ENCODE assay signal across 2 cellular contexts in the genomic region with DNA sequence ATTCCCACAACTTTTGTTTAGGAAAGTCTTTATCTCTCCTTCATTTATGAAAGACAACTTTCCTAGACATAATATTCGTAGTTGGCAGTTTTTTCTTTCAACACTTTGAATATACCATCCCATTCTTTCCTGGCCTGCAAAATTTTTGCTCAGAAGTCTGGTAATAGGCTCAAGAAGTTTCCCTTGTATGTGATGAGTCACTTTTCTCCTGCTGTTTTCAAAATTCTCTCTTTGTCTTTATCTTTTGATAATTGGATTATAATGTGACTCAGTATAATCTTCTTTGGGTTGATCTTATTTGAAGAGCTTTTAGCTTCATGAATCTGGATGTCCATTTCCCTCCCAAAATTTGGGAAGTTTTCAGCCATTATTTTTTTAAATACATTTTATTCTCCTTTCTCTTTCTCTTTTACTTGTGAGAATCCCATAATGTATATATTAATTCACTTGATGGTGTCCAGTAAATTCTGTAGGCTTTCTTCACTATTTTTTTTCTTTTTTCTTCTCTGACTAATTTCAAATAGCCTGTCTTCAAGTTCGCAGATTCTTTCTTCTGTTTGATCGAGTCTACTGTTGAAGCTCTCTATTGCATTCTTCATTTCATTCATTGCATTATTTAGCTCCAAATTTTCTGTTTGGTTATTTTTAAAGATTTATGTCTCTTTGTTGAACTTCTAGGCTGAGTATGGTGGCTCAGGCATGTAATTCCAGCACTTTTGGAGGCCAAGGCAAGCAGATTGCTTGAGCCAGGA.
TF ChIP-seq lines count a peak whose summit lies in the region.

No MANE protein-coding gene starts in this region.

TF ChIP-seq in A549, 52 proteins besides CTCF, POLR2A, EP300 and RAD21:
- TF ChIP-seq FOSL2 (IDR thresholded peaks at IDR 0.05) (no peak), FOSL2 (CRISPR knock-in tag; IDR thresholded peaks at IDR 0.05) (peak; percentile 30; the same call in 1 of the 2 replicates)
- TF ChIP-seq, protein P1, sequence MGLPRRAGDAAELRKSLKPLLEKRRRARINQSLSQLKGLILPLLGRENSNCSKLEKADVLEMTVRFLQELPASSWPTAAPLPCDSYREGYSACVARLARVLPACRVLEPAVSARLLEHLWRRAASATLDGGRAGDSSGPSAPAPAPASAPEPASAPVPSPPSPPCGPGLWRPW (IDR thresholded peaks at IDR 0.05): no peak
TF ChIP-seq in A549: peak in this region for 1.

TF ChIP-seq in IMR-90, 13 proteins besides CTCF, POLR2A, EP300 and RAD21:
- TF ChIP-seq MAZ (IDR thresholded peaks at IDR 0.05; ENCODE audit: borderline replicate concordance, low read depth, low read length) (no peak), NFE2L2 (IDR thresholded peaks at IDR 0.05; ENCODE audit: low read depth, low read length) (no peak), CEBPB (IDR thresholded peaks at IDR 0.05; ENCODE audit: low read depth, low read length) (no peak), RCOR1 (IDR thresholded peaks at IDR 0.05; ENCODE audit: insufficient replicate concordance, low read length) (no peak), MAFK (IDR thresholded peaks at IDR 0.05; ENCODE audit: low read depth, low read length) (no peak), RFX5 (IDR thresholded peaks at IDR 0.05; ENCODE audit: low read depth, low read length) (no peak), MXI1 (IDR thresholded peaks at IDR 0.05; ENCODE audit: borderline replicate concordance, low read depth, low read length) (no peak), BHLHE40 (IDR thresholded peaks at IDR 0.05; ENCODE audit: low read depth, low read length) (no peak), USF2 (IDR thresholded peaks at IDR 0.05; ENCODE audit: low read depth, low read length) (no peak), CHD1 (IDR thresholded peaks at IDR 0.05; ENCODE audit: low read depth, low read length) (no peak), FOS (IDR thresholded peaks at IDR 0.05; ENCODE audit: low read depth, low read length) (no peak), SMC3 (IDR thresholded peaks at IDR 0.05; ENCODE audit: low read depth, low read length) (no peak)
- TF ChIP-seq, protein P2, sequence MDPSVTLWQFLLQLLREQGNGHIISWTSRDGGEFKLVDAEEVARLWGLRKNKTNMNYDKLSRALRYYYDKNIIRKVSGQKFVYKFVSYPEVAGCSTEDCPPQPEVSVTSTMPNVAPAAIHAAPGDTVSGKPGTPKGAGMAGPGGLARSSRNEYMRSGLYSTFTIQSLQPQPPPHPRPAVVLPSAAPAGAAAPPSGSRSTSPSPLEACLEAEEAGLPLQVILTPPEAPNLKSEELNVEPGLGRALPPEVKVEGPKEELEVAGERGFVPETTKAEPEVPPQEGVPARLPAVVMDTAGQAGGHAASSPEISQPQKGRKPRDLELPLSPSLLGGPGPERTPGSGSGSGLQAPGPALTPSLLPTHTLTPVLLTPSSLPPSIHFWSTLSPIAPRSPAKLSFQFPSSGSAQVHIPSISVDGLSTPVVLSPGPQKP (IDR thresholded peaks at IDR 0.05; ENCODE audit: borderline replicate concordance, low read depth, low read length): no peak
